ENCODE assay signal across 8 cellular contexts in the genomic region with DNA sequence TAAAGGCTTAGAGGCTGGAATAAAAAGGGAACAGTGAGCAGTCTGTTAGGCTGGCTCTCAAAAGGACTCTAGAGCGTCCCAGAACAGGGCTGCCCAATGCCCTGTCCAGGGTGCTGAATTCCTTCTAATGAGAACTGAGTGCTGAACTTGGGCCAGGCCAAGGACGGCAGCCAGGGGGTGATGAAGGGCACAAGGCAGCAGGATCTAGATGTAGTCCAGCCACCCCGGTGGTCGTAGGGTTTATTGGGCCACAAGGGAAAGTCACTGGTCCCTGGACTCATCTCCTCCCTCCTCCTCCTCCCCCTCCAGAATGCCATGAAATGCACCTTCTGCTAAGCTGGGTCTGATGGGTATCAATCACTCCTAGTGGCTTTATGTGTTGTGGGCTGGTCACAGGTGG. TPM values are rescaled to one million over a fixed set of nuclear protein-coding genes. Genes with fewer than 3 reads are reported as not detected.
A peak's percentile ranks its signal among the peaks of the same experiment; 100 is the strongest.
DNase-seq lines count a peak whose midpoint lies in the region; TF ChIP-seq lines count a peak whose summit lies in the region.

No MANE protein-coding gene starts in this region.

- no peaks in the 10 kb centered on the region for H3K4me1 Mint-ChIP-seq in progenitor cell of endocrine pancreas (ENCODE audit: low read depth)

- peak; percentile 76 for DNase-seq in NOMO-1 treated with DMSO at 0.1 percent for 48 hours (lab: John Stamatoyannopoulos, UW; ENCODE audit: unreplicated experiment)
- peak; percentile 35 to 50 for DNase-seq in activated T-cell treated with anti-CD3 and anti-CD28 coated beads, Interleukin-2, amount 50 U/mL, for 48 hours
- DNase-seq in glomerular endothelial cell (ENCODE audit: extremely low read depth, low read depth, low spot score): peak; percentile 37
- DNase-seq in progenitor cell of endocrine pancreas (ENCODE audit: low spot score, unreplicated experiment): peak; percentile 77
- DNase-seq in NCI-H510A (lab: John Stamatoyannopoulos, UW): no peak
- no peak for DNase-seq in NCI-H748 (lab: John Stamatoyannopoulos, UW; ENCODE audit: unreplicated experiment)
- DNase-seq in NCI-H2171 (lab: John Stamatoyannopoulos, UW): no peak

- TF ChIP-seq CTCF in GM12872 (IDR thresholded peaks at IDR 0.05; ENCODE audit: insufficient read depth, low read depth, low read length): 0 out of 3 replicates have a peak, but pooled peaks have one; percentile 12
- peak; percentile 62 for TF ChIP-seq CTCF in progenitor cell of endocrine pancreas (IDR thresholded peaks at IDR 0.05; ENCODE audit: unreplicated experiment)

- peaks cover 13% of the 10 kb centered on the region for H3K27me3 Mint-ChIP-seq in progenitor cell of endocrine pancreas

- no peak overlapping the region for H3K27ac Mint-ChIP-seq in progenitor cell of endocrine pancreas

- no peak overlapping the region for H3K4me3 Mint-ChIP-seq in progenitor cell of endocrine pancreas (ENCODE audit: low read depth)

- H3K36me3 Mint-ChIP-seq in progenitor cell of endocrine pancreas (ENCODE audit: insufficient read depth): no peaks in the 10 kb centered on the region

- no peaks in the 10 kb centered on the region for H3K9me3 Mint-ChIP-seq in progenitor cell of endocrine pancreas (ENCODE audit: low read depth)

RNA-seq across cellular contexts. Expression of a gene that starts 19.2 kb away (rescaled TPM):
- 1.1 and 3.7 TPM in 2 replicates for total RNA-seq in glomerular endothelial cell
- 4.7 TPM in 2 replicates for total RNA-seq in progenitor cell of endocrine pancreas

RNA-seq across cellular contexts. Expression of a gene that starts 30.6 kb away (rescaled TPM):
- total RNA-seq in glomerular endothelial cell (14.6 and 20.2 TPM in 2 replicates), progenitor cell of endocrine pancreas (27.1 and 28.0 TPM in 2 replicates)

RNA-seq across cellular contexts. Expression of a gene that starts 47.4 kb away (rescaled TPM):
- total RNA-seq in glomerular endothelial cell (49.6 and 50.9 TPM in 2 replicates), progenitor cell of endocrine pancreas (38.8 and 39.6 TPM in 2 replicates)

Comparison
In these comparisons a context has a peak if more than half of its experiments do, and no peak if none do; other contexts are left out.
1. DNase-seq: peak in NOMO-1 treated with DMSO at 0.1 percent for 48 hours (single experiment), activated T-cell treated with anti-CD3 and anti-CD28 coated beads, Interleukin-2, amount 50 U/mL, for 48 hours (2 of 2), glomerular endothelial cell (single experiment) and progenitor cell of endocrine pancreas (single experiment); none in NCI-H510A (single experiment), NCI-H748 (single experiment) and NCI-H2171 (single experiment).